ENCODE assay signal across 8 cellular contexts in genomic region chr16:14974331-14974655, GRCh38. TPM values are rescaled to one million over a fixed set of nuclear protein-coding genes. Genes with fewer than 3 reads are reported as not detected.
A peak's percentile ranks its signal among the peaks of the same experiment; 100 is the strongest.
DNase-seq lines count a peak whose midpoint lies in the region; ATAC-seq and TF ChIP-seq lines count a peak whose summit lies in the region.
"Not testable (repeated sequence)": the region's sequence is repeated elsewhere in the genome, so short reads cannot be mapped to it uniquely, and the experiment has no call there.

No MANE protein-coding gene starts in this region.

- WGBS in mesenchymal stem cell: 0% methylated on average over 5 of the region's 7 CpGs

- H4K20me1 ChIP-seq in Loucy (ENCODE audit: insufficient read depth, low read length, poor library complexity, severe bottlenecking): not testable (repeated sequence)

- H3K4me3 ChIP-seq in GM12864 (ENCODE audit: low read depth, low read length) (peak overlapping the region; percentile 96), Loucy (ENCODE audit: low read length, poor library complexity, severe bottlenecking) (peak overlapping the region; percentile 73), WERI-Rb-1 (ENCODE audit: low read depth, low read length) (peak overlapping the region; percentile 98), brain microvascular endothelial cell (ENCODE audit: low read depth, low read length) (peak overlapping the region; percentile 79), mesenchymal stem cell (ENCODE audit: insufficient read depth in 1 of 2, low read depth in 1 of 2, low read length in 2 of 2) (peak overlapping the region in 1 of 2 experiments; percentile 89), retinal pigment epithelial cell (ENCODE audit: low read length) (peak overlapping the region; percentile 72)

- not testable (repeated sequence) for H3K14ac ChIP-seq in mesenchymal stem cell (ENCODE audit: low read length in 2 of 2)

- H3K9ac ChIP-seq in Loucy (ENCODE audit: low read depth, low read length, poor library complexity, severe bottlenecking) (peak overlapping the region; percentile 65), mesenchymal stem cell (ENCODE audit: low read length) (peak overlapping the region; percentile 94)

- not testable (repeated sequence) for TF ChIP-seq CTCF in 22Rv1 (IDR thresholded peaks at IDR 0.05); GM12864 (IDR thresholded peaks at IDR 0.05; ENCODE audit: low read depth, low read length, missing control alignments); Loucy (conservative IDR thresholded peaks at IDR 0.05; ENCODE audit: low read length); WERI-Rb-1 (IDR thresholded peaks at IDR 0.05; ENCODE audit: low read depth, low read length); brain microvascular endothelial cell (IDR thresholded peaks at IDR 0.05; ENCODE audit: low read depth, low read length, missing control alignments); foreskin keratinocyte (conservative IDR thresholded peaks at IDR 0.05); retinal pigment epithelial cell (conservative IDR thresholded peaks at IDR 0.05; ENCODE audit: low read depth, low read length)

- not testable (repeated sequence) for H3K4me2 ChIP-seq in Loucy (ENCODE audit: low read depth, low read length, poor library complexity, severe bottlenecking)
- peak overlapping the region; percentile 54 for H3K4me2 ChIP-seq in mesenchymal stem cell (ENCODE audit: low read length, poor library complexity, severe bottlenecking)

- not testable (repeated sequence) for ATAC-seq in foreskin keratinocyte

- peak overlapping the region; percentile 79 for H3K27ac ChIP-seq in 22Rv1
- H3K27ac ChIP-seq in WERI-Rb-1: peak overlapping the region; percentile 89
- not testable (repeated sequence) for H3K27ac ChIP-seq in brain microvascular endothelial cell; mesenchymal stem cell (ENCODE audit: low read length, poor library complexity, severe bottlenecking)
- H3K27ac ChIP-seq in foreskin keratinocyte: peak overlapping the region; percentile 86

- H4K8ac ChIP-seq in mesenchymal stem cell (ENCODE audit: low read length): not testable (repeated sequence)

- not testable (repeated sequence) for H3F3A ChIP-seq in Loucy (ENCODE audit: low read depth)

- not testable (repeated sequence) for H4K91ac ChIP-seq in mesenchymal stem cell (ENCODE audit: low read length)

- H2AFZ ChIP-seq in Loucy (ENCODE audit: low read length): 0 out of 2 replicates have a peak overlapping the region, but pooled peaks have one; percentile 49
- not testable (repeated sequence) for H2AFZ ChIP-seq in mesenchymal stem cell (ENCODE audit: low read depth, low read length)

- H3K9me2 ChIP-seq in Loucy (replicated peaks; ENCODE audit: low read depth, low read length): not testable (repeated sequence)

- not testable (repeated sequence) for H3K18ac ChIP-seq in mesenchymal stem cell (ENCODE audit: low read depth in 1 of 2, low read length in 2 of 2)

- not testable (repeated sequence) for H2BK5ac ChIP-seq in mesenchymal stem cell (ENCODE audit: low read depth, low read length, poor library complexity, severe bottlenecking)

- in situ Hi-C loops in brain microvascular endothelial cell (cut with HindIII; ENCODE audit: low pct_ligation_motif_present, low sequenced_read_pairs): not testable (repeated sequence)

- not testable (repeated sequence) for H3K4ac ChIP-seq in mesenchymal stem cell (ENCODE audit: low read depth in 1 of 2, low read length in 2 of 2)

- not testable (repeated sequence) for H3K4me1 ChIP-seq in Loucy (ENCODE audit: insufficient read depth, low read length, poor library complexity, severe bottlenecking); foreskin keratinocyte; mesenchymal stem cell (ENCODE audit: control insufficient read depth, insufficient read depth, low read depth, low read length)

- not testable (repeated sequence) for H3K9me3 ChIP-seq in Loucy (ENCODE audit: insufficient read depth, low read depth, low read length); WERI-Rb-1 (ENCODE audit: severe bottlenecking); mesenchymal stem cell (ENCODE audit: control insufficient read depth, low read length)

- not testable (repeated sequence) for H2BK12ac ChIP-seq in mesenchymal stem cell (ENCODE audit: low read length in 2 of 2)

- H3K27me3 ChIP-seq in Loucy (ENCODE audit: insufficient read depth, low read length, poor library complexity, severe bottlenecking); WERI-Rb-1 (ENCODE audit: insufficient read depth, low read depth, severe bottlenecking); brain microvascular endothelial cell (replicated peaks); foreskin keratinocyte; mesenchymal stem cell (ENCODE audit: control insufficient read depth in 1 of 2, insufficient read depth in 1 of 2, low read length in 2 of 2): not testable (repeated sequence)

- H3K23ac ChIP-seq in mesenchymal stem cell (ENCODE audit: low read length in 2 of 2): not testable (repeated sequence)

- DNase-seq in GM12864 (ENCODE audit: low read depth): peak; percentile 58
- DNase-seq in WERI-Rb-1; brain microvascular endothelial cell; foreskin keratinocyte; retinal pigment epithelial cell (ENCODE audit: low read depth): not testable (repeated sequence)
- peak; percentile 65 for DNase-seq in mesenchymal stem cell

- H3K79me1 ChIP-seq in mesenchymal stem cell (replicated peaks; ENCODE audit: low read length, poor library complexity, severe bottlenecking): not testable (repeated sequence)

- not testable (repeated sequence) for H2BK120ac ChIP-seq in mesenchymal stem cell (ENCODE audit: low read depth, low read length)

- not testable (repeated sequence) for H2BK15ac ChIP-seq in mesenchymal stem cell (ENCODE audit: low read depth, poor library complexity, severe bottlenecking)

- H3K36me3 ChIP-seq in Loucy (ENCODE audit: insufficient read depth, low read length); WERI-Rb-1; brain microvascular endothelial cell (replicated peaks); mesenchymal stem cell (ENCODE audit: control insufficient read depth in 1 of 2, insufficient read depth in 2 of 2, low read depth in 1 of 2, low read length in 2 of 2): not testable (repeated sequence)

- not testable (repeated sequence) for H3K79me2 ChIP-seq in Loucy (ENCODE audit: insufficient read depth, low read length)

- not testable (repeated sequence) for H2AK5ac ChIP-seq in mesenchymal stem cell (ENCODE audit: low read length, severe bottlenecking)

RNA-seq across cellular contexts. Expression of gene PDXDC1, which starts 0.5 kb away (rescaled TPM):
- total RNA-seq in foreskin keratinocyte: 52.0 and 58.2 TPM in 2 replicates
- polyA plus RNA-seq in foreskin keratinocyte: 21.6 and 25.8 TPM in 2 replicates
- 65.6 TPM for polyA plus RNA-seq in mesenchymal stem cell (2013, experiment 1 of 2)
- polyA plus RNA-seq in mesenchymal stem cell (2013, experiment 2 of 2): 63.6 TPM

RNA-seq across cellular contexts. Expression of gene NPIPA1, which starts 37.0 kb away (rescaled TPM):
- total RNA-seq in foreskin keratinocyte: 35.7 and 42.8 TPM in 2 replicates
- polyA plus RNA-seq in foreskin keratinocyte: 30.6 and 33.7 TPM in 2 replicates
- 56.1 TPM for polyA plus RNA-seq in mesenchymal stem cell (2013, experiment 1 of 2)
- 50.4 TPM for polyA plus RNA-seq in mesenchymal stem cell (2013, experiment 2 of 2)
